Comparison of ENCODE assay signal across 11 cellular contexts in the genomic region with DNA sequence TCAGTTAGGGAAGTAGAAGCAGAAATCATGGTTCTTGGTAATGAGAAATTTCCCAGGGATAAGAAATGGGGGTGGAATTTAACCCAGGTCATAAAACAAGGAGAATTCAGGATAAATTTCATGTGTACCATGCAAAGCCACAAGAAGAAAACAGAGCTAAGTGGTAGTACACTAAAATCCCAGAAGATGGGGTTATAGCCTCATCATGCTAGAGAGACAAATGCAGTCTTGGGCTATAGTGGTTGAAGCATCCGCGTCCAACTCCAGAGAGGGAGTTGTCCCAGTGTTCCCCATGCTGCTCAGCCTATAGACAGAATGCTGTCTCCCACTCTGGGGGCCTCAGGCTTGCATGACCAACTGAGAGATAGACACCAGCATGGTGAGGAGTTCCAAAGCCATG. TPM values are rescaled to one million over a fixed set of nuclear protein-coding genes. Genes with fewer than 3 reads are reported as not detected.
DNase-seq lines count a peak whose midpoint lies in the region; ATAC-seq and TF ChIP-seq lines count a peak whose summit lies in the region.
"Had no signal": no experiment of that assay in that cellular context is flagged by ENCODE, and none has a peak within 500 bp of the region (broad histone marks: within the 10 kb centered on the region; RNA-seq: fewer than 3 reads in every experiment).

No MANE protein-coding gene starts in this region.

- H3K9me3 Mint-ChIP-seq in nephron, result no peaks in the 10 kb centered on the region

- H3K27me3 Mint-ChIP-seq in nephron (ENCODE audit: low read depth), result peaks cover 3% of the 10 kb centered on the region

- H3K27ac Mint-ChIP-seq in nephron, result no peak overlapping the region

- no peaks in the 10 kb centered on the region for H3K4me1 ChIP-seq in gastroesophageal sphincter
- no peaks in the 10 kb centered on the region for H3K4me1 ChIP-seq in psoas muscle

- ATAC-seq in gastroesophageal sphincter (no peak), GM19328 (IDR thresholded peaks at IDR 0.05; ENCODE audit: unreplicated experiment) (no peak), psoas muscle (no peak)
- ATAC-seq: left ventricle myocardium superior had no signal

- H3K27ac ChIP-seq in gastroesophageal sphincter, result no peak overlapping the region
- H3K27ac ChIP-seq in psoas muscle, result no peak overlapping the region

- TF ChIP-seq EP300 in gastroesophageal sphincter (IDR thresholded peaks at IDR 0.05), result no peak

- no peak for TF ChIP-seq POLR2A in gastroesophageal sphincter (IDR thresholded peaks at IDR 0.05)

- H3K27me3 ChIP-seq in gastroesophageal sphincter (peaks cover 4% of the 10 kb centered on the region), psoas muscle (ENCODE audit: insufficient read depth in 3 of 3, low read length in 2 of 3) (no peaks in the 10 kb centered on the region)

- no peaks in the 10 kb centered on the region for H3K36me3 Mint-ChIP-seq in nephron (ENCODE audit: low read depth)

- no peaks in the 10 kb centered on the region for H3K36me3 ChIP-seq in gastroesophageal sphincter
- no peaks in the 10 kb centered on the region for H3K36me3 ChIP-seq in psoas muscle (ENCODE audit: insufficient read depth in 1 of 2, low read depth in 1 of 2)

- no peaks in the 10 kb centered on the region for H3K4me1 Mint-ChIP-seq in nephron

- no peak overlapping the region for H3K4me3 Mint-ChIP-seq in nephron

- H3K4me3 ChIP-seq in gastroesophageal sphincter (no peak overlapping the region), psoas muscle (no peak overlapping the region)

- TF ChIP-seq CTCF in nephron (IDR thresholded peaks at IDR 0.05; ENCODE audit: unreplicated experiment in 3 of 3) (peak; percentile 42 to 51 (median 43)), gastroesophageal sphincter (IDR thresholded peaks at IDR 0.05) (peak in 1 of 4 experiments; percentile 13), psoas muscle (IDR thresholded peaks at IDR 0.05) (no peak)

- peak; percentile 39 for DNase-seq in DMS114 treated with DMSO at 0.1 percent for 48 hours (lab: John Stamatoyannopoulos, UW; ENCODE audit: unreplicated experiment)
- DNase-seq in NCI-H1694 (lab: John Stamatoyannopoulos, UW), result peak; percentile 37
- peak; percentile 35 for DNase-seq in dedifferentiated amniotic fluid mesenchymal stem cell (ENCODE audit: extremely low spot score)
- no peak for DNase-seq in psoas muscle
- DNase-seq in NCI-H345 (lab: John Stamatoyannopoulos, UW), result no peak
- DNase-seq: left ventricle myocardium superior; stimulated activated CD4-positive, alpha-beta T cell treated with anti-CD3 and anti-CD28 coated beads, Interleukin-2, amount 100 ng/mL, for 48 hours; T-helper 2 cell had no signal

- 15 to 72% methylated on average over 2 of the region's 2 CpGs for WGBS in gastroesophageal sphincter (ENCODE audit: low coverage in 1 of 2), 2 donors
- WGBS in psoas muscle, 3 donors, result 36 to 72% (median 66%) methylated on average over 2 of the region's 2 CpGs

- H3K9me3 ChIP-seq in gastroesophageal sphincter, result no peaks in the 10 kb centered on the region
- H3K9me3 ChIP-seq in psoas muscle, result no peaks in the 10 kb centered on the region

- intact Hi-C loops in psoas muscle (cut with DNase I), result no loop called here

RNA-seq across cellular contexts. Expression of a gene that starts 36.2 kb away (rescaled TPM):
- total RNA-seq in gastroesophageal sphincter, result not detected
- total RNA-seq in psoas muscle, result not detected
- not detected for polyA plus RNA-seq in psoas muscle
- total RNA-seq: left ventricle myocardium superior had no signal

Comparison
In these comparisons a context has a peak if more than half of its experiments do, and no peak if none do; other contexts are left out.
1. DNase-seq: peak in DMS114 treated with DMSO at 0.1 percent for 48 hours (single experiment), NCI-H1694 (single experiment) and dedifferentiated amniotic fluid mesenchymal stem cell (single experiment); none in psoas muscle (0 of 2) and NCI-H345 (single experiment).